Comparison of ENCODE assay signal across 9 cellular contexts in genomic region chr15:73985101-73985873, GRCh38. TPM values are rescaled to one million over a fixed set of nuclear protein-coding genes. Genes with fewer than 3 reads are reported as not detected.
DNase-seq lines count a peak whose midpoint lies in the region; ATAC-seq and TF ChIP-seq lines count a peak whose summit lies in the region.
"Had no signal": no experiment of that assay in that cellular context is flagged by ENCODE, and none has a peak within 500 bp of the region (broad histone marks: within the 10 kb centered on the region; RNA-seq: fewer than 3 reads in every experiment).

No MANE protein-coding gene starts in this region.

- H3K9me2 ChIP-seq in MM.1S (replicated peaks; ENCODE audit: insufficient read depth, low read length), result no peaks in the 10 kb centered on the region

- H3K27me3 ChIP-seq in MM.1S (replicated peaks; ENCODE audit: insufficient read depth, low read length) (0 out of 2 replicates have a peak, but pooled peaks cover 1% of the 10 kb centered on the region), sigmoid colon (no peaks in the 10 kb centered on the region)

- H3K4me2 ChIP-seq in MM.1S (ENCODE audit: low read depth, low read length), result no peak overlapping the region

- DNase-seq in GM03348 (ENCODE audit: low spot score) (peak; percentile 35), MM.1S (peak; percentile 61), epithelial cell of esophagus (ENCODE audit: low read depth) (peak; percentile 51), sigmoid colon (peak; percentile 62), NCI-H1092 (lab: John Stamatoyannopoulos, UW) (no peak), middle frontal gyrus (ENCODE audit: extremely low spot score, low spot score) (no peak)

- TF ChIP-seq EP300 in sigmoid colon (IDR thresholded peaks at IDR 0.05), result no peak

- H3K9me3 ChIP-seq in MM.1S (replicated peaks; ENCODE audit: insufficient read depth, low read length) (no peaks in the 10 kb centered on the region), sigmoid colon (no peaks in the 10 kb centered on the region)
- H3K9me3 ChIP-seq: HAP-1 had no signal

- TF ChIP-seq CTCF in MM.1S (IDR thresholded peaks at IDR 0.05; ENCODE audit: low read length) (no peak), epithelial cell of esophagus (IDR thresholded peaks at IDR 0.05; ENCODE audit: insufficient read depth, low read depth, low read length, missing control alignments) (no peak), sigmoid colon (IDR thresholded peaks at IDR 0.05) (no peak)

- H3K79me2 ChIP-seq in MM.1S (ENCODE audit: low read length), result no peaks in the 10 kb centered on the region

- no peak for ATAC-seq in GM18909 (IDR thresholded peaks at IDR 0.05; ENCODE audit: poor library complexity, unreplicated experiment)
- ATAC-seq in GM19395 (IDR thresholded peaks at IDR 0.05; ENCODE audit: unreplicated experiment), result no peak

- H3K4me1 ChIP-seq in MM.1S (ENCODE audit: low read length) (peaks cover 12% of the 10 kb centered on the region), sigmoid colon (peaks cover 0 to 79% (median 72%) of the 10 kb centered on the region in 4 donors)
- H3K4me1 ChIP-seq: HAP-1 had no signal

- no peak for TF ChIP-seq POLR2A in sigmoid colon (IDR thresholded peaks at IDR 0.05)

- H3K9ac ChIP-seq in MM.1S (ENCODE audit: low read length), result no peak overlapping the region

- 66 to 69% methylated on average over 13 of the region's 13 CpGs for WGBS in sigmoid colon, 2 donors

- 0 out of 2 replicates have a peak, but pooled peaks cover 7% of the 10 kb centered on the region for H3F3A ChIP-seq in MM.1S (ENCODE audit: insufficient read depth, low read length)

- H3K27ac ChIP-seq in MM.1S (ENCODE audit: low read length), result peak overlapping the region; percentile 33; the same call in 1 of the 2 replicates
- H3K27ac ChIP-seq in sigmoid colon, result peak overlapping the region; percentile 84 to 94 (median 87)

- H3K36me3 ChIP-seq in MM.1S (replicated peaks; ENCODE audit: insufficient read depth, low read length) (no peaks in the 10 kb centered on the region), sigmoid colon (peaks cover 0 to 26% (median 0%) of the 10 kb centered on the region in 4 donors)
- H3K36me3 ChIP-seq: HAP-1 had no signal

- intact Hi-C loops in sigmoid colon (cut with DNase I), result no loop called here

- no peaks in the 10 kb centered on the region for H4K20me1 ChIP-seq in MM.1S (ENCODE audit: insufficient read depth, low read length)

- H2AFZ ChIP-seq in MM.1S (ENCODE audit: low read length), result no peak overlapping the region

- H3K4me3 ChIP-seq in MM.1S (ENCODE audit: low read length) (no peak overlapping the region), epithelial cell of esophagus (ENCODE audit: low read length) (no peak overlapping the region), sigmoid colon (no peak overlapping the region)
- H3K4me3 ChIP-seq: HAP-1 had no signal

RNA-seq across cellular contexts. Expression of gene STOML1, which starts 6.8 kb away (rescaled TPM):
- total RNA-seq in sigmoid colon, result 10 to 100 TPM in 3 of 4 donors, 1 to 10 TPM in 1; 10.0 to 17.8 (median 13.8) TPM
- polyA plus RNA-seq in sigmoid colon, result 10 to 100 TPM in 1 of 3 donors, 1 to 10 TPM in 2; 3.5 to 18.5 (median 4.2) TPM

RNA-seq across cellular contexts. Expression of gene PML, which starts 9.2 kb away (rescaled TPM):
- 100 to 1,000 TPM in 1 of 4 donors, 10 to 100 TPM in 3; 43.3 to 129 (median 60.0) TPM for total RNA-seq in sigmoid colon
- polyA plus RNA-seq in sigmoid colon, result 10 to 100 TPM in 1 of 3 donors, 1 to 10 TPM in 2; 9.6 to 36.4 (median 9.7) TPM

RNA-seq across cellular contexts. Expression of gene LOXL1, which starts 59.0 kb away (rescaled TPM):
- total RNA-seq in sigmoid colon, result 10 to 100 TPM in 3 of 4 donors, 1 to 10 TPM in 1; 7.6 to 27.7 (median 14.6) TPM
- 1 to 10 TPM in 2 of 3 donors, not detected in 1; 3.0 to 7.4 TPM for polyA plus RNA-seq in sigmoid colon

Comparison
In these comparisons a context has a peak if more than half of its experiments do, and no peak if none do; other contexts are left out.
1. DNase-seq: peak in GM03348 (single experiment), MM.1S (single experiment), epithelial cell of esophagus (single experiment) and sigmoid colon (single experiment); none in NCI-H1092 (single experiment) and middle frontal gyrus (single experiment).